Comparison of ENCODE assay signal across 1 cellular context in the genomic region with DNA sequence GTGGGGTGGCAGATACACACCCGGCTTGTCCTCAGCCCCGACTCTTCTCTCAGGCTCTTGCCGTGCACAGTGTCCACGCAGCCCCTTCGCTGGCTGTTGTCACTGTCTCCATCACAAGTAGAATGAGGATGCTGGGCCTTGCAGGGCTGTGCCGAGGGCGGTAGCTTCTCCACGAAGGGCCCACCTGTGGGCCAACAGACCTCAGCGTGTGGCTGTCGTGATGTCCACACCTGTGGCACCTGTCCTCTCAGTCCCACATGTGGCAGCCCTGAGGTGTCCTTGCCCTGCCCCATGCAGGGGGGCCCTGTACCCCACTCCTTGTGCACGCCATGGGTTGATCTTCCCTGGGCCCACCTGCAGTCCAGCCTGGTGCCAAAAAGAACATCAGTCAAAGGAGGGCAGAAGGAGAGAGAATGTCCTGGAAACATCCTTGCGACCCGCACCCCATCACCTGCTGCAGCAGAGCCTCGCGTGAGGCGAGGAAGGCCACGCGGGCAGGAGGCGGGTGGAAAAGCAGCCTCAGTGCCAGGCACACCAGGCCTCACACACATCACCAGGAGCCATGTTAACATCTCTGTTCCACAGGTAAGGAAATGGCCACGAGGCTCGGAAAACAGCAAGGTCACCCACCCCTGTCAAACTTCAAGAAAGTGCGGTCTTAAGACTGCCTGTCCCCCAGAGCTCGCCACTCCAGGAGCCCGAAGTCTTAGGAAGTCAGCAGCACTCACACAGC.
TF ChIP-seq lines count a peak whose summit lies in the region.

No MANE protein-coding gene starts in this region.

TF ChIP-seq in WTC11, 78 proteins besides CTCF, POLR2A, EP300 and RAD21:
- TF ChIP-seq RORB (CRISPR knock-in tag; IDR thresholded peaks at IDR 0.05) (no peak), MYBL2 (CRISPR knock-in tag; IDR thresholded peaks at IDR 0.05) (no peak), FOXP1 (CRISPR knock-in tag; IDR thresholded peaks at IDR 0.05; ENCODE audit: borderline replicate concordance) (0 out of 2 replicates have a peak, but pooled peaks have one; percentile 19), TEAD1 (CRISPR knock-in tag; IDR thresholded peaks at IDR 0.05) (no peak)
- TF ChIP-seq, protein P1, sequence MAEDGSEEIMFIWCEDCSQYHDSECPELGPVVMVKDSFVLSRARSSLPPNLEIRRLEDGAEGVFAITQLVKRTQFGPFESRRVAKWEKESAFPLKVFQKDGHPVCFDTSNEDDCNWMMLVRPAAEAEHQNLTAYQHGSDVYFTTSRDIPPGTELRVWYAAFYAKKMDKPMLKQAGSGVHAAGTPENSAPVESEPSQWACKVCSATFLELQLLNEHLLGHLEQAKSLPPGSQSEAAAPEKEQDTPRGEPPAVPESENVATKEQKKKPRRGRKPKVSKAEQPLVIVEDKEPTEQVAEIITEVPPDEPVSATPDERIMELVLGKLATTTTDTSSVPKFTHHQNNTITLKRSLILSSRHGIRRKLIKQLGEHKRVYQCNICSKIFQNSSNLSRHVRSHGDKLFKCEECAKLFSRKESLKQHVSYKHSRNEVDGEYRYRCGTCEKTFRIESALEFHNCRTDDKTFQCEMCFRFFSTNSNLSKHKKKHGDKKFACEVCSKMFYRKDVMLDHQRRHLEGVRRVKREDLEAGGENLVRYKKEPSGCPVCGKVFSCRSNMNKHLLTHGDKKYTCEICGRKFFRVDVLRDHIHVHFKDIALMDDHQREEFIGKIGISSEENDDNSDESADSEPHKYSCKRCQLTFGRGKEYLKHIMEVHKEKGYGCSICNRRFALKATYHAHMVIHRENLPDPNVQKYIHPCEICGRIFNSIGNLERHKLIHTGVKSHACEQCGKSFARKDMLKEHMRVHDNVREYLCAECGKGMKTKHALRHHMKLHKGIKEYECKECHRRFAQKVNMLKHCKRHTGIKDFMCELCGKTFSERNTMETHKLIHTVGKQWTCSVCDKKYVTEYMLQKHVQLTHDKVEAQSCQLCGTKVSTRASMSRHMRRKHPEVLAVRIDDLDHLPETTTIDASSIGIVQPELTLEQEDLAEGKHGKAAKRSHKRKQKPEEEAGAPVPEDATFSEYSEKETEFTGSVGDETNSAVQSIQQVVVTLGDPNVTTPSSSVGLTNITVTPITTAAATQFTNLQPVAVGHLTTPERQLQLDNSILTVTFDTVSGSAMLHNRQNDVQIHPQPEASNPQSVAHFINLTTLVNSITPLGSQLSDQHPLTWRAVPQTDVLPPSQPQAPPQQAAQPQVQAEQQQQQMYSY (CRISPR knock-in tag; IDR thresholded peaks at IDR 0.05): no peak
